8 cellular contexts compared by ENCODE assay signal in genomic region chr14:76810953-76811400, GRCh38. TPM values are rescaled to one million over a fixed set of nuclear protein-coding genes. Genes with fewer than 3 reads are reported as not detected.
DNase-seq lines count a peak whose midpoint lies in the region; ATAC-seq and TF ChIP-seq lines count a peak whose summit lies in the region.

No MANE protein-coding gene starts in this region.

- H3K27me3 ChIP-seq in ovary: no peaks in the 10 kb centered on the region

- TF ChIP-seq EP300 in ovary (IDR thresholded peaks at IDR 0.05): no peak

- no peak for ATAC-seq in activated naive CD8-positive, alpha-beta T cell treated with anti-CD3 and anti-CD28 coated beads, Interleukin-2, amount 50 U/mL, for 24 hours
- ATAC-seq in left ventricle myocardium superior: peak; percentile 23
- peak; percentile 36 for ATAC-seq in sciatic nerve

- no peak overlapping the region for H3K4me3 ChIP-seq in ovary

- H3K4me1 ChIP-seq in ovary (ENCODE audit: insufficient read depth): peaks cover 3% of the 10 kb centered on the region

- DNase-seq in ACHN: peak; percentile 20
- peak; percentile 30 for DNase-seq in EL
- peak; percentile 69 for DNase-seq in MV-4-11 (lab: John Stamatoyannopoulos, UW)
- peak; percentile 8 for DNase-seq in activated naive CD8-positive, alpha-beta T cell treated with anti-CD3 and anti-CD28 coated beads, Interleukin-2, amount 50 U/mL, for 24 hours
- no peak for DNase-seq in left ventricle myocardium superior
- no peak for DNase-seq in sciatic nerve (ENCODE audit: low spot score)
- DNase-seq in ovary: no peak
- DNase-seq in posterior vena cava (ENCODE audit: low spot score): no peak

- 6 to 12% (median 8%) methylated on average over 9 of the region's 9 CpGs for WGBS in ovary, 3 donors

- no peaks in the 10 kb centered on the region for H3K9me3 Mint-ChIP-seq in activated naive CD8-positive, alpha-beta T cell treated with anti-CD3 and anti-CD28 coated beads, Interleukin-2, amount 50 U/mL, for 24 hours

- TF ChIP-seq POLR2A in ovary (IDR thresholded peaks at IDR 0.05): no peak

- H3K27ac Mint-ChIP-seq in activated naive CD8-positive, alpha-beta T cell treated with anti-CD3 and anti-CD28 coated beads, Interleukin-2, amount 50 U/mL, for 24 hours: peak overlapping the region; percentile 68

- no peak for TF ChIP-seq CTCF in ovary (IDR thresholded peaks at IDR 0.05)

- peaks cover 20% of the 10 kb centered on the region for H3K36me3 Mint-ChIP-seq in activated naive CD8-positive, alpha-beta T cell treated with anti-CD3 and anti-CD28 coated beads, Interleukin-2, amount 50 U/mL, for 24 hours (ENCODE audit: low read depth)

- no peaks in the 10 kb centered on the region for H3K36me3 ChIP-seq in ovary

- no peak overlapping the region for H3K27ac ChIP-seq in ovary

- peak overlapping the region; percentile 95 for H3K4me3 Mint-ChIP-seq in activated naive CD8-positive, alpha-beta T cell treated with anti-CD3 and anti-CD28 coated beads, Interleukin-2, amount 50 U/mL, for 24 hours

- intact Hi-C loops in left ventricle myocardium superior (cut with micrococcal nuclease): no loop called here
- intact Hi-C loops in sciatic nerve (cut with DNase I): no loop called here
- intact Hi-C loops in ovary (cut with DNase I): no loop called here
- intact Hi-C loops in posterior vena cava (cut with DNase I): no loop called here

- H3K9me3 ChIP-seq in ovary: no peaks in the 10 kb centered on the region

- in situ Hi-C loops in ACHN (cut with HindIII; ENCODE audit: low pct_ligation_motif_present, low pct_unique_long_range_greater_than_20kb, low sequenced_read_pairs): no loop called here

- peaks cover 23% of the 10 kb centered on the region for H3K4me1 Mint-ChIP-seq in activated naive CD8-positive, alpha-beta T cell treated with anti-CD3 and anti-CD28 coated beads, Interleukin-2, amount 50 U/mL, for 24 hours

- H3K27me3 Mint-ChIP-seq in activated naive CD8-positive, alpha-beta T cell treated with anti-CD3 and anti-CD28 coated beads, Interleukin-2, amount 50 U/mL, for 24 hours: no peaks in the 10 kb centered on the region

RNA-seq across cellular contexts. Expression of gene ANGEL1, which starts 1.7 kb away (rescaled TPM):
- 11.2 TPM for total RNA-seq in left ventricle myocardium superior
- 35.7 TPM for total RNA-seq in sciatic nerve
- total RNA-seq in ovary: 10 to 100 TPM; 13.9 to 24.4 (median 19.4) TPM
- 10 to 100 TPM; 13.8 to 26.0 TPM for polyA plus RNA-seq in ovary
- total RNA-seq in posterior vena cava: 10 to 100 TPM; 12.4 to 14.4 TPM

RNA-seq across cellular contexts. Expression of gene LRRC74A, which starts 15.2 kb away (rescaled TPM):
- total RNA-seq in left ventricle myocardium superior: not detected
- total RNA-seq in sciatic nerve: not detected
- total RNA-seq in ovary: under 1 TPM in 1 of 7 donors, not detected in 6; 0.12 TPM
- polyA plus RNA-seq in ovary: under 1 TPM in 1 of 2 donors, not detected in 1; 0.10 TPM
- not detected for total RNA-seq in posterior vena cava

RNA-seq across cellular contexts. Expression of gene VASH1, which starts 49.7 kb away (rescaled TPM):
- total RNA-seq in left ventricle myocardium superior (14.0 TPM), sciatic nerve (19.3 TPM), ovary (10 to 100 TPM in 5 of 7 donors, 1 to 10 TPM in 2; 5.1 to 23.8 (median 16.7) TPM), posterior vena cava (10 to 100 TPM; 14.9 to 16.1 TPM)
- 10 to 100 TPM; 10.9 to 21.6 TPM for polyA plus RNA-seq in ovary

Comparison
In these comparisons a context has a peak if more than half of its experiments do, and no peak if none do; other contexts are left out.
1. DNase-seq: peak in ACHN (single experiment), EL (single experiment), MV-4-11 (single experiment) and activated naive CD8-positive, alpha-beta T cell treated with anti-CD3 and anti-CD28 coated beads, Interleukin-2, amount 50 U/mL, for 24 hours (single experiment); none in left ventricle myocardium superior (single experiment), sciatic nerve (single experiment), ovary (0 of 5) and posterior vena cava (single experiment).